In the genomic region with DNA sequence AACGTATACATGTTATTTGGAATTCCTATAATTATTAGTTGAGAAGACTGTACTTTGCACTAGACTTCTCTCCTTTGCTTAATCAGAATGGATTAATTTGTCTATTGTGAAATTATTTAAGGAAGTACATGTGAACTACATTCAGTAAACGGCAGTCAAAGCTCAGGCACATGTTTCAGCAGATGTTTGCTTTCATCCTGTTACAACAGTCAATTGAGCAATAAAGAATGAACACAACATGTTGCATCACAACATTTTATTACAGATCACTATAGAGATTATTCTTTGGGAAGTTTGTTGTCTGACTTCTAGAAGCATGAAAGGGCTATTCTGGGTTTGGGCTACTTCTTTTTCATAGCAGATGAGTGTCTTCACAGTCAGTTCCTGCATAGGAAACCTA, we compare ENCODE assay signal across 11 cellular contexts. TPM values are rescaled to one million over a fixed set of nuclear protein-coding genes. Genes with fewer than 3 reads are reported as not detected.
A peak's percentile ranks its signal among the peaks of the same experiment; 100 is the strongest.
DNase-seq lines count a peak whose midpoint lies in the region; ATAC-seq and TF ChIP-seq lines count a peak whose summit lies in the region.
"Had no signal": no experiment of that assay in that cellular context is flagged by ENCODE, and none has a peak within 500 bp of the region (broad histone marks: within the 10 kb centered on the region; RNA-seq: fewer than 3 reads in every experiment).

No MANE protein-coding gene starts in this region.

- no peak for TF ChIP-seq CTCF in right lobe of liver (IDR thresholded peaks at IDR 0.05)

- H3K4me3 Mint-ChIP-seq in activated naive CD8-positive, alpha-beta T cell treated with anti-CD3 and anti-CD28 coated beads, Interleukin-2, amount 10 ng/mL, durations not matched to agents 7 days and 5 days = peak overlapping the region; percentile 60
- H3K4me3 Mint-ChIP-seq in activated T-helper 17 cell treated with anti-CD3 and anti-CD28 coated beads, Interleukin-2, amount 50 U/mL, for 72 hours = no peak overlapping the region
- H3K4me3 Mint-ChIP-seq: endodermal cell, neural progenitor cell had no signal

- H3K9me3 Mint-ChIP-seq in activated naive CD8-positive, alpha-beta T cell treated with anti-CD3 and anti-CD28 coated beads, Interleukin-2, amount 10 ng/mL, durations not matched to agents 7 days and 5 days = no peaks in the 10 kb centered on the region
- no peaks in the 10 kb centered on the region for H3K9me3 Mint-ChIP-seq in activated T-helper 17 cell treated with anti-CD3 and anti-CD28 coated beads, Interleukin-2, amount 50 U/mL, for 72 hours
- H3K9me3 Mint-ChIP-seq: endodermal cell, neural progenitor cell had no signal

- H3K27ac Mint-ChIP-seq in activated naive CD8-positive, alpha-beta T cell treated with anti-CD3 and anti-CD28 coated beads, Interleukin-2, amount 10 ng/mL, durations not matched to agents 7 days and 5 days = peak overlapping the region; percentile 80
- no peak overlapping the region for H3K27ac Mint-ChIP-seq in activated T-helper 17 cell treated with anti-CD3 and anti-CD28 coated beads, Interleukin-2, amount 50 U/mL, for 72 hours
- H3K27ac Mint-ChIP-seq: endodermal cell, neural progenitor cell had no signal

- no peaks in the 10 kb centered on the region for H3K36me3 ChIP-seq in right lobe of liver
- H3K36me3 ChIP-seq: neural progenitor cell had no signal

- whole genome bisulfite sequencing in right lobe of liver (ENCODE audit: insufficient coverage, low coverage, low lambda C conversion rate, missing lambda C conversion rate) = 24% methylated on average over 2 of the region's 2 CpGs

- POLR2A ChIA-PET in activated naive CD8-positive, alpha-beta T cell treated with anti-CD3 and anti-CD28 coated beads, Interleukin-2, amount 10 ng/mL, durations not matched to agents 7 days and 5 days (lab: Charles Lee) = interaction anchor here (0.7 to 1.9 kb wide), 5 partner anchors 12 to 28 kb away, joined by 3 to 8 read pairs (median 4); no protein-coding TSS in a partner anchor

- ATAC-seq in activated naive CD8-positive, alpha-beta T cell treated with anti-CD3 and anti-CD28 coated beads, Interleukin-2, amount 10 ng/mL, durations not matched to agents 7 days and 5 days (ENCODE audit: low read depth) = no peak
- peak; percentile 72 to 89 (median 75) for ATAC-seq in right lobe of liver
- no peak for ATAC-seq in activated T-helper 17 cell treated with anti-CD3 and anti-CD28 coated beads, Interleukin-2, amount 50 U/mL, for 72 hours (replicated peaks)

- H3K4me1 ChIP-seq in right lobe of liver = peaks cover 0 to 49% (median 20%) of the 10 kb centered on the region in 4 donors
- H3K4me1 ChIP-seq: neural progenitor cell had no signal

- DNase-seq in AG20443 (ENCODE audit: low spot score) (peak; percentile 70), KG1 (lab: John Stamatoyannopoulos, UW) (peak; percentile 26), right lobe of liver (no peak), HT-29 (ENCODE audit: low spot score) (no peak), islet precursor cell (no peak), iPS-NIHi7 (ENCODE audit: extremely low spot score) (no peak)
- no peak for DNase-seq in activated naive CD8-positive, alpha-beta T cell treated with anti-CD3 and anti-CD28 coated beads, Interleukin-2, amount 10 ng/mL, durations not matched to agents 7 days and 5 days
- DNase-seq: NCI-H1092 treated with DMSO at 0.1 percent for 48 hours had no signal

- intact Hi-C loops in right lobe of liver (cut with DNase I) = loop anchor here in 1 of 2 donors (5.0 kb wide), 1 partner anchor 37 kb away; a partner anchor contains a TSS

- H3K9me3 ChIP-seq in right lobe of liver = no peaks in the 10 kb centered on the region

- H3K4me3 ChIP-seq in right lobe of liver = no peak overlapping the region
- H3K4me3 ChIP-seq: neural progenitor cell had no signal

- H3K27me3 ChIP-seq in right lobe of liver = no peaks in the 10 kb centered on the region
- H3K27me3 ChIP-seq: neural progenitor cell had no signal

- peaks cover 29% of the 10 kb centered on the region for H3K36me3 Mint-ChIP-seq in activated naive CD8-positive, alpha-beta T cell treated with anti-CD3 and anti-CD28 coated beads, Interleukin-2, amount 10 ng/mL, durations not matched to agents 7 days and 5 days
- peaks cover 91% of the 10 kb centered on the region for H3K36me3 Mint-ChIP-seq in activated T-helper 17 cell treated with anti-CD3 and anti-CD28 coated beads, Interleukin-2, amount 50 U/mL, for 72 hours (ENCODE audit: low read depth)
- H3K36me3 Mint-ChIP-seq: neural progenitor cell had no signal

- H3K4me1 Mint-ChIP-seq in activated naive CD8-positive, alpha-beta T cell treated with anti-CD3 and anti-CD28 coated beads, Interleukin-2, amount 10 ng/mL, durations not matched to agents 7 days and 5 days = peaks cover 56% of the 10 kb centered on the region
- H3K4me1 Mint-ChIP-seq in activated T-helper 17 cell treated with anti-CD3 and anti-CD28 coated beads, Interleukin-2, amount 50 U/mL, for 72 hours = peaks cover 41% of the 10 kb centered on the region
- H3K4me1 Mint-ChIP-seq: neural progenitor cell had no signal

- H3K27me3 Mint-ChIP-seq in activated naive CD8-positive, alpha-beta T cell treated with anti-CD3 and anti-CD28 coated beads, Interleukin-2, amount 10 ng/mL, durations not matched to agents 7 days and 5 days = no peaks in the 10 kb centered on the region
- no peaks in the 10 kb centered on the region for H3K27me3 Mint-ChIP-seq in activated T-helper 17 cell treated with anti-CD3 and anti-CD28 coated beads, Interleukin-2, amount 50 U/mL, for 72 hours

- TF ChIP-seq POLR2A in right lobe of liver (IDR thresholded peaks at IDR 0.05) = no peak

- peak overlapping the region; percentile 40 to 66 (median 64) for H3K27ac ChIP-seq in right lobe of liver
- H3K27ac ChIP-seq: neural progenitor cell had no signal

RNA-seq across cellular contexts. Expression of a gene that starts 39.2 kb away (rescaled TPM):
- 10 to 100 TPM; 80.1 to 87.3 TPM for total RNA-seq in activated naive CD8-positive, alpha-beta T cell treated with anti-CD3 and anti-CD28 coated beads, Interleukin-2, amount 10 ng/mL, durations not matched to agents 7 days and 5 days
- 10 to 100 TPM; 15.9 to 41.4 (median 21.0) TPM for total RNA-seq in right lobe of liver
- 0.63 and 1.4 TPM in 2 replicates for total RNA-seq in HT-29 (2014; rRNA removed; shearing (Covaris generic))
- 100 to 1,000 TPM in 1 of 2 donors, 10 to 100 TPM in 1; 99.2 to 138 TPM for total RNA-seq in activated T-helper 17 cell treated with anti-CD3 and anti-CD28 coated beads, Interleukin-2, amount 50 U/mL, for 72 hours

RNA-seq across cellular contexts. Expression of a gene that starts 53.7 kb away (rescaled TPM):
- total RNA-seq in activated naive CD8-positive, alpha-beta T cell treated with anti-CD3 and anti-CD28 coated beads, Interleukin-2, amount 10 ng/mL, durations not matched to agents 7 days and 5 days = 10 to 100 TPM; 90.8 to 96.0 TPM
- 10 to 100 TPM; 13.2 to 27.7 (median 20.2) TPM for total RNA-seq in right lobe of liver
- total RNA-seq in HT-29 (2014; rRNA removed; shearing (Covaris generic)) = 38.6 and 52.6 TPM in 2 replicates
- 100 to 1,000 TPM; 107 to 111 TPM for total RNA-seq in activated T-helper 17 cell treated with anti-CD3 and anti-CD28 coated beads, Interleukin-2, amount 50 U/mL, for 72 hours

Comparison
In these comparisons a context has a peak if more than half of its experiments do, and no peak if none do; other contexts are left out.
1. DNase-seq: peak in AG20443 (single experiment) and KG1 (single experiment); none in activated naive CD8-positive, alpha-beta T cell treated with anti-CD3 and anti-CD28 coated beads, Interleukin-2, amount 10 ng/mL, durations not matched to agents 7 days and 5 days (single experiment), right lobe of liver (0 of 3), HT-29 (single experiment), islet precursor cell (single experiment) and iPS-NIHi7 (single experiment).
2. ATAC-seq: peak in right lobe of liver (4 of 4); none in activated naive CD8-positive, alpha-beta T cell treated with anti-CD3 and anti-CD28 coated beads, Interleukin-2, amount 10 ng/mL, durations not matched to agents 7 days and 5 days (single experiment) and activated T-helper 17 cell treated with anti-CD3 and anti-CD28 coated beads, Interleukin-2, amount 50 U/mL, for 72 hours (single experiment).